12 cellular contexts compared by ENCODE assay signal in genomic region chr21:35045539-35046222, GRCh38. TPM values are rescaled to one million over a fixed set of nuclear protein-coding genes. Genes with fewer than 3 reads are reported as not detected.
DNase-seq lines count a peak whose midpoint lies in the region; ATAC-seq and TF ChIP-seq lines count a peak whose summit lies in the region.
"Had no signal": no experiment of that assay in that cellular context is flagged by ENCODE, and none has a peak within 500 bp of the region (broad histone marks: within the 10 kb centered on the region; RNA-seq: fewer than 3 reads in every experiment).

No MANE protein-coding gene starts in this region.

- H3K27me3 ChIP-seq in CD8-positive, alpha-beta memory T cell (ENCODE audit: insufficient read depth, low read length, poor library complexity, severe bottlenecking), result no peaks in the 10 kb centered on the region
- H3K27me3 ChIP-seq in PC-9 (ENCODE audit: insufficient read depth, low read depth) (no peaks in the 10 kb centered on the region), osteoblast (ENCODE audit: insufficient read depth, low read length) (no peaks in the 10 kb centered on the region)

- peaks cover 36% of the 10 kb centered on the region; the same call in 1 of the 2 replicates for H3F3A ChIP-seq in PC-9 (ENCODE audit: insufficient read depth, low read depth)

- H3K79me2 ChIP-seq in PC-9 (ENCODE audit: low read depth), result peaks cover 96% of the 10 kb centered on the region
- peaks cover 57% of the 10 kb centered on the region for H3K79me2 ChIP-seq in osteoblast (ENCODE audit: insufficient read depth, low read length)

- H2AFZ ChIP-seq in PC-9 (no peak overlapping the region), osteoblast (ENCODE audit: low read length) (peak overlapping the region; percentile 6)

- H3K36me3 ChIP-seq in CD8-positive, alpha-beta memory T cell (ENCODE audit: insufficient read depth, low read length), result no peaks in the 10 kb centered on the region
- H3K36me3 ChIP-seq in PC-9 (ENCODE audit: low read depth) (peaks cover 60% of the 10 kb centered on the region), osteoblast (ENCODE audit: insufficient read depth, low read length) (peaks cover 8% of the 10 kb centered on the region)

- H3K4me3 ChIP-seq in CD8-positive, alpha-beta memory T cell (ENCODE audit: low read length), result peak overlapping the region; percentile 83
- H3K4me3 ChIP-seq in PC-9 (peak overlapping the region; percentile 70), osteoblast (ENCODE audit: insufficient read depth, low read length) (peak overlapping the region; percentile 76)

- intact Hi-C loops in PC-9 (cut with micrococcal nuclease; ENCODE audit: unreplicated experiment), result loop anchor here (2.0 to 5.0 kb wide), 3 partner anchors 78 to 463 kb away; no protein-coding TSS in a partner anchor
- intact Hi-C loops in posterior cingulate gyrus (cut with DNase I), result loop anchor here (10.0 kb wide), 1 partner anchor 61 kb away; no protein-coding TSS in a partner anchor

- TF ChIP-seq CTCF in PC-9 (conservative IDR thresholded peaks at IDR 0.05) (no peak), osteoblast (IDR thresholded peaks at IDR 0.05; ENCODE audit: extremely low read depth, low read depth, low read length) (no peak)

- H3K9me3 ChIP-seq in CD8-positive, alpha-beta memory T cell (ENCODE audit: low read length), result no peaks in the 10 kb centered on the region
- no peaks in the 10 kb centered on the region for H3K9me3 ChIP-seq in PC-9 (ENCODE audit: insufficient read depth, low read depth)
- no peaks in the 10 kb centered on the region for H3K9me3 ChIP-seq in osteoblast (ENCODE audit: low read depth, low read length)

- peaks cover 6% of the 10 kb centered on the region; the same call in 1 of the 2 replicates for H4K20me1 ChIP-seq in PC-9 (ENCODE audit: insufficient read depth)
- H4K20me1 ChIP-seq in osteoblast (ENCODE audit: insufficient read depth, low read length), result no peaks in the 10 kb centered on the region

- H3K4me1 ChIP-seq in CD8-positive, alpha-beta memory T cell (ENCODE audit: insufficient read depth, low read length), result peaks cover 68% of the 10 kb centered on the region
- H3K4me1 ChIP-seq in PC-9 (replicated peaks; ENCODE audit: insufficient read depth) (peaks cover 42% of the 10 kb centered on the region), osteoblast (ENCODE audit: insufficient read depth, low read length) (peaks cover 55% of the 10 kb centered on the region)

- H3K27ac ChIP-seq in CD8-positive, alpha-beta memory T cell (ENCODE audit: low read depth, low read length), result peak overlapping the region; percentile 78
- H3K27ac ChIP-seq in PC-9 (peak overlapping the region; percentile 99), osteoblast (ENCODE audit: low read depth, low read length) (peak overlapping the region; percentile 98)

- peaks cover 0 to 7% (median 2%) of the 10 kb centered on the region in 5 donors for H3K9me3 Mint-ChIP-seq in CD8-positive, alpha-beta memory T cell
- H3K9me3 Mint-ChIP-seq in activated naive CD4-positive, alpha-beta T cell treated with anti-CD3 and anti-CD28 coated beads, Interleukin-2, amount 50 U/mL, for 72 hours, result no peaks in the 10 kb centered on the region

- BruUV-seq in PC-9 (replicated peaks; lab: Mats Ljungman, UMichigan), result no TSS peak

- POLR2A ChIA-PET in CD8-positive, alpha-beta memory T cell (lab: Charles Lee), result interaction anchor here (2.8 to 3.5 kb wide), 2 partner anchors 8 to 19 kb away, joined by 14 to 27 read pairs; no protein-coding TSS in a partner anchor
- POLR2A ChIA-PET in PC-9 (lab: Charles Lee; ENCODE audit: unreplicated experiment), result no interaction called here

- CTCF ChIA-PET in CD8-positive, alpha-beta memory T cell (lab: Charles Lee), result interaction anchor here (1.8 to 3.3 kb wide), 2 partner anchors 17 to 55 kb away, joined by 3 to 16 read pairs; no protein-coding TSS in a partner anchor
- CTCF ChIA-PET in PC-9 (lab: Charles Lee), result no interaction called here

- H3K27ac Mint-ChIP-seq in CD8-positive, alpha-beta memory T cell, result peak overlapping the region; percentile 92 to 98 (median 97)
- peak overlapping the region; percentile 99 for H3K27ac Mint-ChIP-seq in activated naive CD4-positive, alpha-beta T cell treated with anti-CD3 and anti-CD28 coated beads, Interleukin-2, amount 50 U/mL, for 72 hours
- H3K27ac Mint-ChIP-seq: brain had no signal

- no peaks in the 10 kb centered on the region for H3K9me2 ChIP-seq in PC-9 (ENCODE audit: insufficient read depth)

- peaks cover 82 to 88% (median 88%) of the 10 kb centered on the region in 3 donors for H3K4me1 Mint-ChIP-seq in CD8-positive, alpha-beta memory T cell

- peak in 4 of 5 donors; percentile 46 to 87 (median 76) for DNase-seq in CD8-positive, alpha-beta memory T cell
- DNase-seq in PC-9, result no peak
- DNase-seq in activated naive CD4-positive, alpha-beta T cell treated with anti-CD3 and anti-CD28 coated beads, Interleukin-2, amount 50 U/mL, for 72 hours (ENCODE audit: low spot score in 2 of 2), result peak in 1 of 2 donors; percentile 77
- no peak for DNase-seq in osteoblast (ENCODE audit: insufficient read length, low spot score, missing footprints)
- no peak for DNase-seq in posterior cingulate gyrus
- DNase-seq in retina, result no peak
- DNase-seq: DMS 273 treated with DMSO at 0.1 percent for 48 hours, GM23248, NCI-H1092 treated with DMSO at 0.1 percent for 48 hours had no signal

- peak overlapping the region; percentile 95 for H3K4me2 ChIP-seq in PC-9
- peak overlapping the region; percentile 81 for H3K4me2 ChIP-seq in osteoblast (ENCODE audit: insufficient read depth, low read length)

- H3K4me3 Mint-ChIP-seq in CD8-positive, alpha-beta memory T cell, result peak overlapping the region; percentile 92 to 98 (median 97)
- H3K4me3 Mint-ChIP-seq: brain had no signal

- peak; percentile 13 to 21 for ATAC-seq in activated naive CD4-positive, alpha-beta T cell treated with anti-CD3 and anti-CD28 coated beads, Interleukin-2, amount 50 U/mL, for 72 hours
- ATAC-seq in GM18858 (IDR thresholded peaks at IDR 0.05; ENCODE audit: unreplicated experiment) (no peak), HG03442 (IDR thresholded peaks at IDR 0.05; ENCODE audit: unreplicated experiment) (no peak)

- peaks cover 6 to 55% (median 11%) of the 10 kb centered on the region in 3 donors for H3K36me3 Mint-ChIP-seq in CD8-positive, alpha-beta memory T cell
- peaks cover 0 to 29% of the 10 kb centered on the region in 2 donors for H3K36me3 Mint-ChIP-seq in activated naive CD4-positive, alpha-beta T cell treated with anti-CD3 and anti-CD28 coated beads, Interleukin-2, amount 50 U/mL, for 72 hours
- H3K36me3 Mint-ChIP-seq: brain had no signal

- peaks cover 0 to 20% of the 10 kb centered on the region in 2 donors for H3K27me3 Mint-ChIP-seq in CD8-positive, alpha-beta memory T cell
- H3K27me3 Mint-ChIP-seq: brain had no signal

RNA-seq across cellular contexts. Expression of gene RUNX1, which starts 3.4 kb away (rescaled TPM):
- total RNA-seq in CD8-positive, alpha-beta memory T cell, result 10 to 100 TPM; 40.3 to 41.5 TPM
- 22.0 TPM for polyA plus RNA-seq in CD8-positive, alpha-beta memory T cell
- total RNA-seq in PC-9 (2021) (58.5 and 61.6 TPM in 2 replicates), osteoblast (40.9 and 60.4 TPM in 2 replicates)
- 10 to 100 TPM; 44.9 to 80.4 TPM for total RNA-seq in activated naive CD4-positive, alpha-beta T cell treated with anti-CD3 and anti-CD28 coated beads, Interleukin-2, amount 50 U/mL, for 72 hours

Comparison
In these comparisons a context has a peak if more than half of its experiments do, and no peak if none do; other contexts are left out.
1. DNase-seq: peak in CD8-positive, alpha-beta memory T cell (4 of 5); none in PC-9 (0 of 2), osteoblast (single experiment), posterior cingulate gyrus (0 of 10) and retina (single experiment).
2. ATAC-seq: peak in activated naive CD4-positive, alpha-beta T cell treated with anti-CD3 and anti-CD28 coated beads, Interleukin-2, amount 50 U/mL, for 72 hours (2 of 2); none in GM18858 (single experiment) and HG03442 (single experiment).
3. Peak in every context shown above with its lines, with median percentiles within 50 percentile points of each other: H3K27ac ChIP-seq and H3K4me3 ChIP-seq.